In the genomic region with DNA sequence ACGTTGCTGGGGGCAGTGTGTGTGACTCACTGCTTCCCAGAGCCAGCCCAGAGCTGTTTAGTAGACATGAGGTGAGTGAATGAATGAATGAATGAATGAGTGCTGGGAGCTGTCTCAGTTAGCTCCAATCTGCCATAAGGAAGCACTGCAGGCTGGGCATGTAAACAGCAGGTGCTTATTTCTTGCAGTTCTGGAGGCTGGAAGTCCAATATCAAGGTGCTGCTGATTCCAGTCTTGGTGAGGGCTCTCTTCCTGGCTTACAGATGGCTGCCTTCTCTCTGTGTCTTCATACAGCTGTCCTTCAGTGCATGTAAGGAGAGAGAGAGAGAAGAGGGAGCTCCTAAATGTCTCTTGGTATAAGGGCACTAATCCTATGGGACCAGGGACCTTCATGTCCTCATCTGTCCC, we compare ENCODE assay signal across 19 cellular contexts. TPM values are rescaled to one million over a fixed set of nuclear protein-coding genes. Genes with fewer than 3 reads are reported as not detected.
DNase-seq lines count a peak whose midpoint lies in the region; ATAC-seq, FAIRE-seq and TF ChIP-seq lines count a peak whose summit lies in the region.
"Had no signal": no experiment of that assay in that cellular context is flagged by ENCODE, and none has a peak within 500 bp of the region (broad histone marks: within the 10 kb centered on the region; RNA-seq: fewer than 3 reads in every experiment).

No MANE protein-coding gene starts in this region.

- WGBS in pancreas, 2 donors: 34 to 44% methylated on average over 1 of the region's 1 CpG

- H3K27me3 Mint-ChIP-seq in activated CD8-positive, alpha-beta T cell treated with anti-CD3 and anti-CD28 coated beads, Interleukin-2, amount 10 ng/mL, durations not matched to agents 7 days and 5 days (ENCODE audit: low read depth): peaks cover 5% of the 10 kb centered on the region
- H3K27me3 Mint-ChIP-seq in natural killer cell (ENCODE audit: low read depth in 2 of 2): no peaks in the 10 kb centered on the region

- no peak overlapping the region for H3K4me3 Mint-ChIP-seq in activated CD8-positive, alpha-beta T cell treated with anti-CD3 and anti-CD28 coated beads, Interleukin-2, amount 10 ng/mL, durations not matched to agents 7 days and 5 days
- peak overlapping the region; percentile 7 for H3K4me3 Mint-ChIP-seq in natural killer cell
- H3K4me3 Mint-ChIP-seq: activated T-helper 1 cell treated with anti-CD3 and anti-CD28 coated beads, Interleukin-12 subunit alpha, Interleukin-12 subunit beta, Interleukin-2, Interleukin-4 antibody, amounts not matched to agents 30 ng/mL and 10 ng/mL and 1 ng/mL, durations not matched to agents 14 hours and 24 hours and 36 hours had no signal

- no peaks in the 10 kb centered on the region for H3K36me3 ChIP-seq in pancreas
- H3K36me3 ChIP-seq: HAP-1, sigmoid colon, uterus had no signal

- CTCF ChIA-PET in activated CD8-positive, alpha-beta T cell treated with anti-CD3 and anti-CD28 coated beads, Interleukin-2, amount 10 ng/mL, durations not matched to agents 7 days and 5 days (lab: Charles Lee): interaction anchor here (1.2 to 2.9 kb wide), 2 partner anchors 99 to 123 kb away, joined by 3 to 11 read pairs; no protein-coding TSS in a partner anchor

- TF ChIP-seq CTCF in natural killer cell (IDR thresholded peaks at IDR 0.05) (no peak), pancreas (IDR thresholded peaks at IDR 0.05) (no peak)

- FAIRE-seq in pancreas (lab: Jason Lieb, UNC): no peak

- no peaks in the 10 kb centered on the region for H3K27me3 ChIP-seq in pancreas
- H3K27me3 ChIP-seq: sigmoid colon, uterus had no signal

- H3K4me1 Mint-ChIP-seq in activated CD8-positive, alpha-beta T cell treated with anti-CD3 and anti-CD28 coated beads, Interleukin-2, amount 10 ng/mL, durations not matched to agents 7 days and 5 days (ENCODE audit: low read depth): peaks cover 37% of the 10 kb centered on the region
- peaks cover 31 to 76% of the 10 kb centered on the region in 2 donors for H3K4me1 Mint-ChIP-seq in natural killer cell

- H3K27ac Mint-ChIP-seq in activated CD8-positive, alpha-beta T cell treated with anti-CD3 and anti-CD28 coated beads, Interleukin-2, amount 10 ng/mL, durations not matched to agents 7 days and 5 days: peak overlapping the region; percentile 48
- peak overlapping the region; percentile 87 to 94 for H3K27ac Mint-ChIP-seq in natural killer cell
- H3K27ac Mint-ChIP-seq: activated T-helper 1 cell treated with anti-CD3 and anti-CD28 coated beads, Interleukin-12 subunit alpha, Interleukin-12 subunit beta, Interleukin-2, Interleukin-4 antibody, amounts not matched to agents 30 ng/mL and 10 ng/mL and 1 ng/mL, durations not matched to agents 14 hours and 24 hours and 36 hours had no signal

- peak; percentile 3 for DNase-seq in stimulated activated CD4-positive, alpha-beta T cell treated with anti-CD3 and anti-CD28 coated beads, Interleukin-4, amount 100 ng/mL, for 24 hours
- DNase-seq in stimulated activated CD4-positive, alpha-beta T cell treated with anti-CD3 and anti-CD28 coated beads, Interleukin-2, amount 100 ng/mL, for 24 hours: no peak
- DNase-seq in activated CD8-positive, alpha-beta T cell treated with anti-CD3 and anti-CD28 coated beads, Interleukin-2, amount 10 ng/mL, durations not matched to agents 7 days and 5 days: no peak
- DNase-seq in natural killer cell (no peak), caudate nucleus (lab: John Stamatoyannopoulos, UW) (no peak), pancreas (no peak)
- DNase-seq: NCI-H1417; NCI-H510A; stimulated activated CD4-positive, alpha-beta T cell treated with anti-CD3 and anti-CD28 coated beads, Interleukin-15, amount 100 ng/mL, for 24 hours; uterus had no signal

- peaks cover 14% of the 10 kb centered on the region for H3K36me3 Mint-ChIP-seq in activated CD8-positive, alpha-beta T cell treated with anti-CD3 and anti-CD28 coated beads, Interleukin-2, amount 10 ng/mL, durations not matched to agents 7 days and 5 days (ENCODE audit: low read depth)
- H3K36me3 Mint-ChIP-seq in natural killer cell: no peaks in the 10 kb centered on the region

- H3K9me3 Mint-ChIP-seq in activated CD8-positive, alpha-beta T cell treated with anti-CD3 and anti-CD28 coated beads, Interleukin-2, amount 10 ng/mL, durations not matched to agents 7 days and 5 days (ENCODE audit: insufficient read depth): no peaks in the 10 kb centered on the region
- no peaks in the 10 kb centered on the region for H3K9me3 Mint-ChIP-seq in natural killer cell
- H3K9me3 Mint-ChIP-seq: activated T-helper 1 cell treated with anti-CD3 and anti-CD28 coated beads, Interleukin-12 subunit alpha, Interleukin-12 subunit beta, Interleukin-2, Interleukin-4 antibody, amounts not matched to agents 30 ng/mL and 10 ng/mL and 1 ng/mL, durations not matched to agents 14 hours and 24 hours and 36 hours had no signal

- H3K27ac ChIP-seq in caudate nucleus (ENCODE audit: low read depth, low read length) (no peak overlapping the region), pancreas (no peak overlapping the region)
- H3K27ac ChIP-seq: coronary artery, sigmoid colon, uterus had no signal

- no peaks in the 10 kb centered on the region for H3K4me1 ChIP-seq in pancreas
- H3K4me1 ChIP-seq: HAP-1, uterus had no signal

- H3K4me3 ChIP-seq in pancreas: no peak overlapping the region
- H3K4me3 ChIP-seq: coronary artery, HAP-1, sigmoid colon, uterus had no signal

- intact Hi-C loops in natural killer cell (cut with micrococcal nuclease): no loop called here
- intact Hi-C loops in pancreas (cut with DNase I): loop anchor here in 1 of 3 donors (5.0 kb wide), 1 partner anchor 100 kb away; no protein-coding TSS in a partner anchor

- no peaks in the 10 kb centered on the region for H3K9me3 ChIP-seq in pancreas
- H3K9me3 ChIP-seq: HAP-1, sigmoid colon, uterus had no signal

- ATAC-seq in activated CD8-positive, alpha-beta T cell treated with anti-CD3 and anti-CD28 coated beads, Interleukin-2, amount 10 ng/mL, durations not matched to agents 7 days and 5 days: no peak
- ATAC-seq in natural killer cell (peak in 1 of 3 donors; percentile 8), pancreas (no peak), HG02588 (IDR thresholded peaks at IDR 0.05; ENCODE audit: unreplicated experiment) (no peak)

- POLR2A ChIA-PET in activated CD8-positive, alpha-beta T cell treated with anti-CD3 and anti-CD28 coated beads, Interleukin-2, amount 10 ng/mL, durations not matched to agents 7 days and 5 days (lab: Charles Lee): no interaction called here

RNA-seq across cellular contexts. Expression of a gene that starts 4.1 kb away (rescaled TPM):
- 10 to 100 TPM; 37.1 to 43.2 TPM for total RNA-seq in activated CD8-positive, alpha-beta T cell treated with anti-CD3 and anti-CD28 coated beads, Interleukin-2, amount 10 ng/mL, durations not matched to agents 7 days and 5 days
- total RNA-seq in natural killer cell (100 to 1,000 TPM; 227 to 325 (median 237) TPM), pancreas (under 1 TPM; 0.04 to 0.69 (median 0.19) TPM)
- under 1 TPM; 0.23 to 0.80 TPM for polyA plus RNA-seq in pancreas
- total RNA-seq: glomerular endothelial cell, MCF 10A had no signal
- polyA plus RNA-seq: fibroblast of lung had no signal

RNA-seq across cellular contexts. Expression of a gene that starts 4.2 kb away (rescaled TPM):
- 10 to 100 TPM; 39.7 to 47.0 TPM for total RNA-seq in activated CD8-positive, alpha-beta T cell treated with anti-CD3 and anti-CD28 coated beads, Interleukin-2, amount 10 ng/mL, durations not matched to agents 7 days and 5 days
- total RNA-seq in natural killer cell (100 to 1,000 TPM; 268 to 327 (median 299) TPM), pancreas (1 to 10 TPM in 1 of 6 donors, under 1 TPM in 4, not detected in 1; 0.25 to 1.2 (median 0.37) TPM)
- 1 to 10 TPM in 1 of 2 donors, under 1 TPM in 1; 0.49 to 1.4 TPM for polyA plus RNA-seq in pancreas
- total RNA-seq: glomerular endothelial cell, MCF 10A had no signal
- polyA plus RNA-seq: fibroblast of lung had no signal

RNA-seq across cellular contexts. Expression of a gene that starts 27.2 kb away (rescaled TPM):
- total RNA-seq in activated CD8-positive, alpha-beta T cell treated with anti-CD3 and anti-CD28 coated beads, Interleukin-2, amount 10 ng/mL, durations not matched to agents 7 days and 5 days: under 1 TPM; 0.13 to 0.53 TPM
- total RNA-seq in natural killer cell (10 to 100 TPM; 10.8 to 16.8 (median 16.0) TPM), pancreas (1 to 10 TPM in 2 of 6 donors, under 1 TPM in 4; 0.24 to 1.4 (median 0.69) TPM)
- 1 to 10 TPM; 1.4 to 7.0 TPM for polyA plus RNA-seq in pancreas
- total RNA-seq: fibroblast of lung; glomerular endothelial cell; MCF 10A; T-helper 1 cell treated with Interleukin-12 subunit alpha and Interleukin-12 subunit beta and Interleukin-4 antibody, amounts not matched to agents 30 ng/mL and 1 ng/mL, for 36 hours had no signal
- polyA plus RNA-seq: fibroblast of lung had no signal

Comparison
In these comparisons a context has a peak if more than half of its experiments do, and no peak if none do; other contexts are left out.
1. RNA of a gene that starts 4.1 kb away (total RNA-seq): 227 to 325 TPM in natural killer cell and 37.1 to 43.2 TPM in activated CD8-positive, alpha-beta T cell treated with anti-CD3 and anti-CD28 coated beads, Interleukin-2, amount 10 ng/mL, durations not matched to agents 7 days and 5 days; 0.04 to 0.69 TPM in pancreas; every median in the first group is over 10 times any median in the second.
2. RNA of a gene that starts 4.2 kb away (total RNA-seq): 268 to 327 TPM in natural killer cell and 39.7 to 47.0 TPM in activated CD8-positive, alpha-beta T cell treated with anti-CD3 and anti-CD28 coated beads, Interleukin-2, amount 10 ng/mL, durations not matched to agents 7 days and 5 days; 0.25 to 1.2 TPM in pancreas; every median in the first group is over 10 times any median in the second.
3. RNA of a gene that starts 27.2 kb away (total RNA-seq): 10.8 to 16.8 TPM in natural killer cell; 0.24 to 1.4 TPM in pancreas and 0.13 to 0.53 TPM in activated CD8-positive, alpha-beta T cell treated with anti-CD3 and anti-CD28 coated beads, Interleukin-2, amount 10 ng/mL, durations not matched to agents 7 days and 5 days; every median in the first group is over 4 times any median in the second.